2 cellular contexts compared by ENCODE assay signal in the genomic region with DNA sequence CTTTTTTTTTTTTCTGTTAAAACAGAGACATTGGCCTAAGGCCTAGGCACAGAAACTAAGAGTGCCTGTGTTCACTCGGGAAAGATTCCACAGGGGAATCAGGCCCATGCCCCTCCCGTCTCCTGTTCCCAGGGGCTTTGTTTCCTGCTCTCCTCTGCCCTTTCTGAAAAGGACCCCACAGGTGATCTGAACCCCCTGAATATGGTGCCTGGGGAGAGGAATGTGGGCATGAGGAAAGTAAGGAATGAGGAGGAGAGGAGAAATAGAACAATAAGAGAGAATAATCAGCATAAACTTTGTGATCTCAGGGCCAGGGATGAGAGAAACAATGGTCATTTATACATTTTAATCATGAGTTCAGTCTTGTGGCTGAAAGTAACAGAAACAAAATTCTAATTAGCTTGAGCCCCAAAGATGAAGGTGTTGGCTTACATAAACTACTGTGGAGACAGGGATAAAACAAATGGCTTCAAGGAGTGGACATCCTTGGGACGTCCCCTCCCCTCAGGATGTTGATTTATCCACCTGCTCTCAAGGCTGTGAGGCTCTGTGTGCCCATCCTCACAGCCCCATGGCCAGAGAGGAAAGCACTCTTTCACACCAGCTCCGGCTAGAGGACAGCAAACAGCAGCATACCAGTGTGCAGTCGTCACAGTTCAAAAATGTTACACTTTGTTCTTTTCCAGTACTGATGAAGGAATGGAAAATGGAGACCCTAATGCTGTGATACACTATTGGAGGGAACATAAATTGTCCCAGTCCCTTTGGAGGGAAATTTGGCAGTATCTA.
TF ChIP-seq lines count a peak whose summit lies in the region.

No MANE protein-coding gene starts in this region.

TF ChIP-seq in endothelial cell of umbilical vein, 7 proteins besides CTCF, POLR2A, EP300 and RAD21:
- TF ChIP-seq MYC (IDR thresholded peaks at IDR 0.05; ENCODE audit: low read depth, low read length) (no peak), GATA2 (IDR thresholded peaks at IDR 0.05; ENCODE audit: insufficient read depth, insufficient read length, low read depth, low read length) (no peak), POLR2AphosphoS5 (IDR thresholded peaks at IDR 0.05; ENCODE audit: insufficient read depth, low read depth, low read length) (no peak), EZH2 (IDR thresholded peaks at IDR 0.05; ENCODE audit: borderline replicate concordance, low read depth, low read length, severe bottlenecking) (no peak), FOS (IDR thresholded peaks at IDR 0.05; ENCODE audit: borderline replicate concordance, insufficient read depth, low read length) (no peak), JUN (IDR thresholded peaks at IDR 0.05; ENCODE audit: borderline replicate concordance, insufficient read depth, insufficient read length, low read depth) (no peak)
- TF ChIP-seq, protein P1, sequence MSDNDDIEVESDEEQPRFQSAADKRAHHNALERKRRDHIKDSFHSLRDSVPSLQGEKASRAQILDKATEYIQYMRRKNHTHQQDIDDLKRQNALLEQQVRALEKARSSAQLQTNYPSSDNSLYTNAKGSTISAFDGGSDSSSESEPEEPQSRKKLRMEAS (IDR thresholded peaks at IDR 0.05; ENCODE audit: insufficient read depth, insufficient read length), result no peak
TF ChIP-seq in endothelial cell of umbilical vein: peak in this region for 0.

TF ChIP-seq in SK-N-SH, 30 proteins besides CTCF, POLR2A, EP300 and RAD21:
- no peak for TF ChIP-seq GATA2 (CRISPR knock-in tag; IDR thresholded peaks at IDR 0.05)
- no peak for TF ChIP-seq FOXJ3 (CRISPR knock-in tag; IDR thresholded peaks at IDR 0.05)
- TF ChIP-seq RFX5 (IDR thresholded peaks at IDR 0.05; ENCODE audit: low read length), result no peak
- TF ChIP-seq TAF1 (IDR thresholded peaks at IDR 0.05; ENCODE audit: borderline replicate concordance, low read depth, low read length), result no peak
- no peak for TF ChIP-seq USF2 (IDR thresholded peaks at IDR 0.05; ENCODE audit: borderline replicate concordance, low read depth, low read length)
- TF ChIP-seq CHD2 (IDR thresholded peaks at IDR 0.05; ENCODE audit: low read length, partially characterized antibody), result no peak
- no peak for TF ChIP-seq SIN3A (IDR thresholded peaks at IDR 0.05; ENCODE audit: borderline replicate concordance, low read depth, low read length)
- no peak for TF ChIP-seq ELF1 (IDR thresholded peaks at IDR 0.05)
- no peak for TF ChIP-seq REST (IDR thresholded peaks at IDR 0.05; ENCODE audit: low read depth, low read length)
- TF ChIP-seq, protein P1 (IDR thresholded peaks at IDR 0.05; ENCODE audit: low read depth), result no peak
- TF ChIP-seq, protein P2, sequence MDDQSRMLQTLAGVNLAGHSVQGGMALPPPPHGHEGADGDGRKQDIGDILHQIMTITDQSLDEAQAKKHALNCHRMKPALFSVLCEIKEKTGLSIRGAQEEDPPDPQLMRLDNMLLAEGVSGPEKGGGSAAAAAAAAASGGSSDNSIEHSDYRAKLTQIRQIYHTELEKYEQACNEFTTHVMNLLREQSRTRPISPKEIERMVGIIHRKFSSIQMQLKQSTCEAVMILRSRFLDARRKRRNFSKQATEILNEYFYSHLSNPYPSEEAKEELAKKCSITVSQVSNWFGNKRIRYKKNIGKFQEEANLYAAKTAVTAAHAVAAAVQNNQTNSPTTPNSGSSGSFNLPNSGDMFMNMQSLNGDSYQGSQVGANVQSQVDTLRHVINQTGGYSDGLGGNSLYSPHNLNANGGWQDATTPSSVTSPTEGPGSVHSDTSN (IDR thresholded peaks at IDR 0.05), result no peak
- TF ChIP-seq, protein P3, sequence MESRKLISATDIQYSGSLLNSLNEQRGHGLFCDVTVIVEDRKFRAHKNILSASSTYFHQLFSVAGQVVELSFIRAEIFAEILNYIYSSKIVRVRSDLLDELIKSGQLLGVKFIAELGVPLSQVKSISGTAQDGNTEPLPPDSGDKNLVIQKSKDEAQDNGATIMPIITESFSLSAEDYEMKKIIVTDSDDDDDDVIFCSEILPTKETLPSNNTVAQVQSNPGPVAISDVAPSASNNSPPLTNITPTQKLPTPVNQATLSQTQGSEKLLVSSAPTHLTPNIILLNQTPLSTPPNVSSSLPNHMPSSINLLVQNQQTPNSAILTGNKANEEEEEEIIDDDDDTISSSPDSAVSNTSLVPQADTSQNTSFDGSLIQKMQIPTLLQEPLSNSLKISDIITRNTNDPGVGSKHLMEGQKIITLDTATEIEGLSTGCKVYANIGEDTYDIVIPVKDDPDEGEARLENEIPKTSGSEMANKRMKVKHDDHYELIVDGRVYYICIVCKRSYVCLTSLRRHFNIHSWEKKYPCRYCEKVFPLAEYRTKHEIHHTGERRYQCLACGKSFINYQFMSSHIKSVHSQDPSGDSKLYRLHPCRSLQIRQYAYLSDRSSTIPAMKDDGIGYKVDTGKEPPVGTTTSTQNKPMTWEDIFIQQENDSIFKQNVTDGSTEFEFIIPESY (IDR thresholded peaks at IDR 0.05; ENCODE audit: borderline replicate concordance, low read depth), result no peak
- TF ChIP-seq, protein P4, sequence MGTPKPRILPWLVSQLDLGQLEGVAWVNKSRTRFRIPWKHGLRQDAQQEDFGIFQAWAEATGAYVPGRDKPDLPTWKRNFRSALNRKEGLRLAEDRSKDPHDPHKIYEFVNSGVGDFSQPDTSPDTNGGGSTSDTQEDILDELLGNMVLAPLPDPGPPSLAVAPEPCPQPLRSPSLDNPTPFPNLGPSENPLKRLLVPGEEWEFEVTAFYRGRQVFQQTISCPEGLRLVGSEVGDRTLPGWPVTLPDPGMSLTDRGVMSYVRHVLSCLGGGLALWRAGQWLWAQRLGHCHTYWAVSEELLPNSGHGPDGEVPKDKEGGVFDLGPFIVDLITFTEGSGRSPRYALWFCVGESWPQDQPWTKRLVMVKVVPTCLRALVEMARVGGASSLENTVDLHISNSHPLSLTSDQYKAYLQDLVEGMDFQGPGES (IDR thresholded peaks at IDR 0.05; ENCODE audit: low read depth, low read length), result no peak
- TF ChIP-seq TCF12 (IDR thresholded peaks at IDR 0.05), result no peak
- TF ChIP-seq NFIC (IDR thresholded peaks at IDR 0.05; ENCODE audit: borderline replicate concordance), result no peak
- TF ChIP-seq GABPA (IDR thresholded peaks at IDR 0.05; ENCODE audit: low read depth), result no peak
- TF ChIP-seq NRF1 (IDR thresholded peaks at IDR 0.05; ENCODE audit: low read depth, low read length), result no peak
TF ChIP-seq in SK-N-SH: peak in this region for 0.
